In genomic region chr1:24955779-24956365, GRCh38 we compare ENCODE assay signal across 17 cellular contexts. TPM values are rescaled to one million over a fixed set of nuclear protein-coding genes. Genes with fewer than 3 reads are reported as not detected.
DNase-seq lines count a peak whose midpoint lies in the region; ATAC-seq, FAIRE-seq and TF ChIP-seq lines count a peak whose summit lies in the region.
"Had no signal": no experiment of that assay in that cellular context is flagged by ENCODE, and none has a peak within 500 bp of the region (broad histone marks: within the 10 kb centered on the region; RNA-seq: fewer than 3 reads in every experiment).

No MANE protein-coding gene starts in this region.

- H3K4me1 ChIP-seq in RWPE2 (ENCODE audit: insufficient read depth, poor library complexity, severe bottlenecking): peaks cover 8% of the 10 kb centered on the region
- peaks cover 6 to 10% of the 10 kb centered on the region in 2 experiments for H3K4me1 ChIP-seq in K562 (replicated peaks in 1 of 2; ENCODE audit: control insufficient read depth in 2 of 2, insufficient read depth in 2 of 2, low read length in 2 of 2)
- no peaks in the 10 kb centered on the region for H3K4me1 ChIP-seq in SJCRH30
- H3K4me1 ChIP-seq: sigmoid colon had no signal

- no peak overlapping the region for H3K4me2 ChIP-seq in K562 (ENCODE audit: insufficient read depth, low read length)

- H3K36me3 Mint-ChIP-seq in activated naive CD4-positive, alpha-beta T cell treated with anti-CD3 and anti-CD28 coated beads, Interleukin-2, amount 50 U/mL, for 24 hours: peaks cover 4% of the 10 kb centered on the region
- H3K36me3 Mint-ChIP-seq in stimulated activated naive B cell treated with anti-CD40 and anti-IgM and Interleukin-4, amounts not matched to agents 10 μg/mL and 1 μg/mL and 100 μg/mL, for 72 hours: peaks cover 55 to 72% of the 10 kb centered on the region in 2 donors
- H3K36me3 Mint-ChIP-seq: IgD-negative memory B cell had no signal

- H3K9me1 ChIP-seq in K562 (ENCODE audit: control insufficient read depth, insufficient read depth, low read length): no peaks in the 10 kb centered on the region

- no peaks in the 10 kb centered on the region for H3K27me3 Mint-ChIP-seq in activated naive CD4-positive, alpha-beta T cell treated with anti-CD3 and anti-CD28 coated beads, Interleukin-2, amount 50 U/mL, for 24 hours
- no peaks in the 10 kb centered on the region for H3K27me3 Mint-ChIP-seq in stimulated activated naive B cell treated with anti-CD40 and anti-IgM and Interleukin-4, amounts not matched to agents 10 μg/mL and 1 μg/mL and 100 μg/mL, for 72 hours
- H3K27me3 Mint-ChIP-seq: IgD-negative memory B cell had no signal

- H4K20me1 ChIP-seq in K562 (replicated peaks; ENCODE audit: control insufficient read depth, insufficient read depth, low read length): no peaks in the 10 kb centered on the region

- POLR2A ChIA-PET in K562 (lab: Yijun Ruan, JAX): interaction anchor here (0.7 to 1.4 kb wide), 3 partner anchors 9 to 81 kb away, joined by 3 to 4 read pairs (median 3); no protein-coding TSS in a partner anchor

- H3K27me3 ChIP-seq in RWPE2 (ENCODE audit: insufficient read depth, poor library complexity, severe bottlenecking) (no peaks in the 10 kb centered on the region), K562 (ENCODE audit: control insufficient read depth in 2 of 2, insufficient read depth in 2 of 2, low read length in 2 of 2) (peaks cover 0 to 16% of the 10 kb centered on the region in 2 experiments; a peak in 1 of 5 replicates), SJCRH30 (peaks cover 33% of the 10 kb centered on the region), dorsolateral prefrontal cortex (peaks cover 0 to 7% (median 0%) of the 10 kb centered on the region in 45 donors)
- H3K27me3 ChIP-seq: sigmoid colon had no signal

- H3K4me3 ChIP-seq in RWPE2 (ENCODE audit: severe bottlenecking) (no peak overlapping the region), K562 (no peak overlapping the region), SJCRH30 (no peak overlapping the region), dorsolateral prefrontal cortex (no peak overlapping the region)
- H3K4me3 ChIP-seq: sigmoid colon had no signal

- no peak overlapping the region for H3K4me3 Mint-ChIP-seq in activated naive CD4-positive, alpha-beta T cell treated with anti-CD3 and anti-CD28 coated beads, Interleukin-2, amount 50 U/mL, for 24 hours
- H3K4me3 Mint-ChIP-seq in stimulated activated naive B cell treated with anti-CD40 and anti-IgM and Interleukin-4, amounts not matched to agents 10 μg/mL and 1 μg/mL and 100 μg/mL, for 72 hours: peak overlapping the region; percentile 85 to 88

- no peak for TF ChIP-seq POLR2A in K562 (conservative IDR thresholded peaks at IDR 0.05)

- no peak for DNase-seq in activated naive CD4-positive, alpha-beta T cell treated with anti-CD3 and anti-CD28 coated beads, Interleukin-2, amount 50 U/mL, for 16 hours
- peak; percentile 15 for DNase-seq in RWPE2 (ENCODE audit: low spot score)
- no peak for DNase-seq in K562 (ENCODE audit: extremely low read depth in 1 of 4, low spot score in 3 of 4)
- DNase-seq in stimulated activated naive B cell treated with anti-CD40 and anti-IgM and Interleukin-4, amounts not matched to agents 10 μg/mL and 1 μg/mL and 100 μg/mL, for 72 hours: no peak
- DNase-seq in SJCRH30: no peak
- DNase-seq in activated CD8-positive, alpha-beta memory T cell treated with anti-CD3 and anti-CD28 coated beads for 24 hours: no peak
- DNase-seq in dorsolateral prefrontal cortex: no peak
- DNase-seq: Calu3, cortex of kidney, erythroblast, NCI-H1930, NCI-H446 treated with DMSO at 0.1 percent for 48 hours had no signal

- H3K27ac ChIP-seq in RWPE2 (ENCODE audit: poor library complexity, severe bottlenecking) (peak overlapping the region; percentile 48), K562 (ENCODE audit: extremely low read depth, low read depth, low read length) (no peak overlapping the region), SJCRH30 (no peak overlapping the region), dorsolateral prefrontal cortex (no peak overlapping the region)
- H3K27ac ChIP-seq: sigmoid colon had no signal

- H3K9me3 Mint-ChIP-seq in activated naive CD4-positive, alpha-beta T cell treated with anti-CD3 and anti-CD28 coated beads, Interleukin-2, amount 50 U/mL, for 24 hours: no peaks in the 10 kb centered on the region
- peaks cover 1 to 4% of the 10 kb centered on the region in 2 donors for H3K9me3 Mint-ChIP-seq in stimulated activated naive B cell treated with anti-CD40 and anti-IgM and Interleukin-4, amounts not matched to agents 10 μg/mL and 1 μg/mL and 100 μg/mL, for 72 hours
- H3K9me3 Mint-ChIP-seq: IgD-negative memory B cell had no signal

- H2AFZ ChIP-seq in K562 (ENCODE audit: low read depth, low read length): no peak overlapping the region

- peaks cover 81% of the 10 kb centered on the region for H3K4me1 Mint-ChIP-seq in activated naive CD4-positive, alpha-beta T cell treated with anti-CD3 and anti-CD28 coated beads, Interleukin-2, amount 50 U/mL, for 24 hours
- H3K4me1 Mint-ChIP-seq in stimulated activated naive B cell treated with anti-CD40 and anti-IgM and Interleukin-4, amounts not matched to agents 10 μg/mL and 1 μg/mL and 100 μg/mL, for 72 hours: peaks cover 67 to 93% of the 10 kb centered on the region in 2 donors

- CTCF ChIA-PET in K562 (lab: Yijun Ruan, JAX; ENCODE audit: low intra/inter-chr PET ratio): no interaction called here

- H3K36me3 ChIP-seq in RWPE2 (ENCODE audit: low read depth) (no peaks in the 10 kb centered on the region), K562 (ENCODE audit: control insufficient read depth, insufficient read depth, low read length) (no peaks in the 10 kb centered on the region), SJCRH30 (no peaks in the 10 kb centered on the region)
- H3K36me3 ChIP-seq: sigmoid colon had no signal

- no peak for ATAC-seq in RWPE2 (ENCODE audit: low read depth)
- no peak for ATAC-seq in K562
- ATAC-seq in stimulated activated naive B cell treated with anti-CD40 and anti-IgM and Interleukin-4, amounts not matched to agents 10 μg/mL and 1 μg/mL and 100 μg/mL, for 72 hours (replicated peaks): no peak
- ATAC-seq: Right ventricle myocardium inferior had no signal

- no peak for TF ChIP-seq EP300 in K562 (IDR thresholded peaks at IDR 0.05; ENCODE audit: low read length)

- no peaks in the 10 kb centered on the region for H3K9me3 ChIP-seq in RWPE2 (ENCODE audit: severe bottlenecking)
- no peaks in the 10 kb centered on the region for H3K9me3 ChIP-seq in K562 (replicated peaks; ENCODE audit: control insufficient read depth, insufficient read depth, low read depth, low read length)
- no peaks in the 10 kb centered on the region; the same call in 1 of the 2 replicates for H3K9me3 ChIP-seq in SJCRH30 (replicated peaks)
- H3K9me3 ChIP-seq: sigmoid colon had no signal

- peak overlapping the region; percentile 94 for H3K27ac Mint-ChIP-seq in activated naive CD4-positive, alpha-beta T cell treated with anti-CD3 and anti-CD28 coated beads, Interleukin-2, amount 50 U/mL, for 24 hours
- H3K27ac Mint-ChIP-seq in stimulated activated naive B cell treated with anti-CD40 and anti-IgM and Interleukin-4, amounts not matched to agents 10 μg/mL and 1 μg/mL and 100 μg/mL, for 72 hours: peak overlapping the region; percentile 100

- 36% methylated on average over 8 of the region's 8 CpGs for WGBS in K562 (ENCODE audit: insufficient coverage, low coverage, missing lambda C conversion rate)

- in situ Hi-C loops in K562 (cut with MboI): no loop called here

- no peak for TF ChIP-seq RAD21 in K562 (CRISPR knock-in tag; conservative IDR thresholded peaks at IDR 0.05 in 1 of 2, IDR thresholded peaks at IDR 0.05 in 1 of 2)

- intact Hi-C loops in K562 (cut with micrococcal nuclease) (no loop called here), dorsolateral prefrontal cortex (cut with DNase I) (no loop called here)

- FAIRE-seq in K562 (lab: Jason Lieb, UNC): no peak

- BruUV-seq in K562 (replicated peaks; lab: Mats Ljungman, UMichigan): no TSS peak

- no peak overlapping the region for H3K9ac ChIP-seq in K562 (ENCODE audit: insufficient read depth in 1 of 2, low read depth in 2 of 2, low read length in 2 of 2)

- H3K79me2 ChIP-seq in K562 (ENCODE audit: control insufficient read depth, insufficient read depth, low read length): no peaks in the 10 kb centered on the region

- TF ChIP-seq CTCF in RWPE2 (IDR thresholded peaks at IDR 0.05; ENCODE audit: poor library complexity, severe bottlenecking) (no peak), K562 (IDR thresholded peaks at IDR 0.05 in 2 of 3, conservative IDR thresholded peaks at IDR 0.05 in 1 of 3; ENCODE audit: insufficient read depth in 2 of 3, low read depth in 1 of 3, low read length in 3 of 3) (no peak), dorsolateral prefrontal cortex (IDR thresholded peaks at IDR 0.05 in 54 of 56, conservative IDR thresholded peaks at IDR 0.05 in 2 of 56; ENCODE audit: low read depth in 1 of 56, partially characterized antibody in 56 of 56) (no peak)

TF ChIP-seq in K562, 482 proteins besides CTCF, POLR2A, EP300 and RAD21 (continues in another document):
- TF ChIP-seq RBM34 (IDR thresholded peaks at IDR 0.05; ENCODE audit: borderline replicate concordance, insufficient read depth, low read length) (no peak), TEAD4 (IDR thresholded peaks at IDR 0.05; ENCODE audit: low read length) (no peak), TEAD4 (CRISPR knock-in tag; IDR thresholded peaks at IDR 0.05; ENCODE audit: borderline replicate concordance) (peak; percentile 27; the same call in 1 of the 2 replicates)

RNA-seq across cellular contexts. Expression of gene RUNX3, which starts 25.8 kb away (rescaled TPM):
- total RNA-seq in K562 (2011; cell fraction: chromatin; rRNA removed; ENCODE audit: low replicate concordance): 0.21 TPM in 1 of 2 replicates, not detected in the other
- total RNA-seq in K562 (2011; cell fraction: nucleolus; rRNA removed): 0.13 TPM in 1 of 2 replicates, not detected in the other
- total RNA-seq in K562 (2011; cell fraction: nucleoplasm; rRNA removed): not detected in 2 replicates
- total RNA-seq in K562 (2014; rRNA removed) (0.09 and 0.16 TPM in 2 replicates), K562 (2014; rRNA removed; fragmentation: Illumina TruSeq; extraction: Trizol) (0.03 and 0.04 TPM in 2 replicates), K562 (2015; rRNA removed; fragmentation: Illumina TruSeq; extraction: Trizol) (0.11 and 0.22 TPM in 2 replicates), K562 (2021) (0.64 and 1.1 TPM in 2 replicates), dorsolateral prefrontal cortex (1 to 10 TPM in 55 of 120 experiments, under 1 TPM in 65; 0.29 to 3.9 (median 0.96) TPM)
- polyA plus RNA-seq in K562 (2011; rRNA removed) (0.03 TPM in 2 replicates), K562 (2014; fragmentation: Illumina TruSeq; extraction: Trizol) (0.19 and 0.39 TPM in 2 replicates), K562 (2014; fragmentation: Nextera tagmentation; extraction: Ambion mirVana) (under 1 TPM; 0.01 to 0.04 TPM), K562 (2014; rRNA removed) (0.29 and 0.62 TPM in 2 replicates)
- 0.03 TPM in 1 of 2 replicates, not detected in the other for polyA plus RNA-seq in K562 (2011; cell fraction: cytosol; rRNA removed)
- 0.18 TPM in 1 of 2 replicates, not detected in the other for polyA plus RNA-seq in K562 (2011; cell fraction: nucleus; rRNA removed)
- 0.36 and 0.46 TPM in 2 replicates for polyA plus RNA-seq in K562 (2012)
- polyA minus RNA-seq in K562 (2011; rRNA and poly(A)+ RNA removed): not detected in 2 replicates
- polyA minus RNA-seq in K562 (2011; cell fraction: cytosol; rRNA and poly(A)+ RNA removed): not detected in 2 replicates
- not detected in 2 replicates for polyA minus RNA-seq in K562 (2011; cell fraction: nucleus; rRNA and poly(A)+ RNA removed)
- 0.02 TPM in 1 of 2 replicates, not detected in the other for total RNA-seq in SJCRH30 (2014; rRNA removed; shearing (Covaris generic))
- total RNA-seq: osteocyte had no signal
